ENCODE assay signal across 1 cellular context in genomic region chr1:152044386-152044785, GRCh38.
TF ChIP-seq lines count a peak whose summit lies in the region.

No MANE protein-coding gene starts in this region.

TF ChIP-seq in WTC11, 78 proteins besides CTCF, POLR2A, EP300 and RAD21 (continued from another document):
- TF ChIP-seq, protein P1, sequence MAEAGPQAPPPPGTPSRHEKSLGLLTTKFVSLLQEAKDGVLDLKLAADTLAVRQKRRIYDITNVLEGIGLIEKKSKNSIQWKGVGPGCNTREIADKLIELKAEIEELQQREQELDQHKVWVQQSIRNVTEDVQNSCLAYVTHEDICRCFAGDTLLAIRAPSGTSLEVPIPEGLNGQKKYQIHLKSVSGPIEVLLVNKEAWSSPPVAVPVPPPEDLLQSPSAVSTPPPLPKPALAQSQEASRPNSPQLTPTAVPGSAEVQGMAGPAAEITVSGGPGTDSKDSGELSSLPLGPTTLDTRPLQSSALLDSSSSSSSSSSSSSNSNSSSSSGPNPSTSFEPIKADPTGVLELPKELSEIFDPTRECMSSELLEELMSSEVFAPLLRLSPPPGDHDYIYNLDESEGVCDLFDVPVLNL (CRISPR knock-in tag; IDR thresholded peaks at IDR 0.05; ENCODE audit: borderline replicate concordance, low read depth), result no peak
- TF ChIP-seq TEAD4 (CRISPR knock-in tag; IDR thresholded peaks at IDR 0.05) (no peak), ESRRA (CRISPR knock-in tag; IDR thresholded peaks at IDR 0.05; ENCODE audit: borderline replicate concordance) (no peak), ELF4 (CRISPR knock-in tag; IDR thresholded peaks at IDR 0.05; ENCODE audit: low read depth) (no peak), CREM (CRISPR knock-in tag; IDR thresholded peaks at IDR 0.05) (no peak), ZNF396 (CRISPR knock-in tag; IDR thresholded peaks at IDR 0.05; ENCODE audit: borderline replicate concordance) (no peak), SP1 (CRISPR knock-in tag; conservative IDR thresholded peaks at IDR 0.05) (no peak), ERG (CRISPR knock-in tag; IDR thresholded peaks at IDR 0.05) (no peak), MYBL2 (CRISPR knock-in tag; IDR thresholded peaks at IDR 0.05) (no peak), CBFB (CRISPR knock-in tag; IDR thresholded peaks at IDR 0.05; ENCODE audit: low read depth) (no peak), NR3C1 (CRISPR knock-in tag; conservative IDR thresholded peaks at IDR 0.05; ENCODE audit: low read depth) (no peak), ZNF219 (CRISPR knock-in tag; IDR thresholded peaks at IDR 0.05; ENCODE audit: borderline replicate concordance) (no peak), ATF1 (CRISPR knock-in tag; IDR thresholded peaks at IDR 0.05) (no peak)
- TF ChIP-seq, protein P2, sequence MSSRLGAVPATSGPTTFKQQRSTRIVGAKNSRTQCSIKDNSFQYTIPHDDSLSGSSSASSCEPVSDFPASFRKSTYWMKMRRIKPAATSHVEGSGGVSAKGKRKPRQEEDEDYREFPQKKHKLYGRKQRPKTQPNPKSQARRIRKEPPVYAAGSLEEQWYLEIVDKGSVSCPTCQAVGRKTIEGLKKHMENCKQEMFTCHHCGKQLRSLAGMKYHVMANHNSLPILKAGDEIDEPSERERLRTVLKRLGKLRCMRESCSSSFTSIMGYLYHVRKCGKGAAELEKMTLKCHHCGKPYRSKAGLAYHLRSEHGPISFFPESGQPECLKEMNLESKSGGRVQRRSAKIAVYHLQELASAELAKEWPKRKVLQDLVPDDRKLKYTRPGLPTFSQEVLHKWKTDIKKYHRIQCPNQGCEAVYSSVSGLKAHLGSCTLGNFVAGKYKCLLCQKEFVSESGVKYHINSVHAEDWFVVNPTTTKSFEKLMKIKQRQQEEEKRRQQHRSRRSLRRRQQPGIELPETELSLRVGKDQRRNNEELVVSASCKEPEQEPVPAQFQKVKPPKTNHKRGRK (CRISPR knock-in tag; IDR thresholded peaks at IDR 0.05; ENCODE audit: borderline replicate concordance), result no peak
